In genomic region chr11:83046626-83047172, GRCh38 we compare ENCODE assay signal across 17 cellular contexts. TPM values are rescaled to one million over a fixed set of nuclear protein-coding genes. Genes with fewer than 3 reads are reported as not detected.
DNase-seq lines count a peak whose midpoint lies in the region; ATAC-seq and TF ChIP-seq lines count a peak whose summit lies in the region.
"Had no signal": no experiment of that assay in that cellular context is flagged by ENCODE, and none has a peak within 500 bp of the region (broad histone marks: within the 10 kb centered on the region; RNA-seq: fewer than 3 reads in every experiment).

No MANE protein-coding gene starts in this region.

- H3K4me3 ChIP-seq in adrenal gland: no peak overlapping the region
- H3K4me3 ChIP-seq: colonic mucosa, thyroid gland had no signal

- intact Hi-C loops in adrenal gland (cut with DNase I): loop anchor here in 1 of 2 donors (10.0 kb wide), 1 partner anchor 52 kb away; no protein-coding TSS in a partner anchor

- H3K27ac Mint-ChIP-seq in HFFc6: peak overlapping the region; percentile 9; the same call in 1 of the 2 replicates
- H3K27ac Mint-ChIP-seq in stimulated activated naive B cell treated with anti-CD40 and anti-IgM and Interleukin-4, amounts not matched to agents 10 μg/mL and 1 μg/mL and 100 μg/mL, for 72 hours: peak overlapping the region; percentile 73
- H3K27ac Mint-ChIP-seq: H9 had no signal

- H3K9me3 ChIP-seq in adrenal gland (replicated peaks in 1 of 3): no peaks in the 10 kb centered on the region
- H3K9me3 ChIP-seq: colonic mucosa, thyroid gland had no signal

- 0 out of 2 replicates have a peak, but pooled peaks cover 8% of the 10 kb centered on the region for H3K36me3 Mint-ChIP-seq in HFFc6 (ENCODE audit: low read depth)
- peaks cover 19 to 33% of the 10 kb centered on the region in 2 donors for H3K36me3 Mint-ChIP-seq in stimulated activated naive B cell treated with anti-CD40 and anti-IgM and Interleukin-4, amounts not matched to agents 10 μg/mL and 1 μg/mL and 100 μg/mL, for 72 hours

- H3K4me1 Mint-ChIP-seq in HFFc6 (ENCODE audit: low read depth): peaks cover 83% of the 10 kb centered on the region
- H3K4me1 Mint-ChIP-seq in stimulated activated naive B cell treated with anti-CD40 and anti-IgM and Interleukin-4, amounts not matched to agents 10 μg/mL and 1 μg/mL and 100 μg/mL, for 72 hours: peaks cover 34 to 89% of the 10 kb centered on the region in 2 donors

- H3K4me3 Mint-ChIP-seq in HFFc6: no peak overlapping the region
- no peak overlapping the region for H3K4me3 Mint-ChIP-seq in stimulated activated naive B cell treated with anti-CD40 and anti-IgM and Interleukin-4, amounts not matched to agents 10 μg/mL and 1 μg/mL and 100 μg/mL, for 72 hours
- H3K4me3 Mint-ChIP-seq: activated T-cell treated with anti-CD3 and anti-CD28 coated beads, Interleukin-2, amount 50 U/mL, for 4 hours; H9 had no signal

- DNase-seq in HFFc6 (no peak), adrenal gland (no peak), iris pigment epithelial cell (ENCODE audit: low read depth) (peak; percentile 48), pons (ENCODE audit: low spot score) (no peak), DMS114 treated with DMSO at 0.1 percent for 48 hours (lab: John Stamatoyannopoulos, UW; ENCODE audit: unreplicated experiment) (no peak)
- DNase-seq in stimulated activated naive B cell treated with anti-CD40 and anti-IgM and Interleukin-4, amounts not matched to agents 10 μg/mL and 1 μg/mL and 100 μg/mL, for 72 hours: no peak
- DNase-seq: activated CD4-positive, alpha-beta T cell treated with anti-CD3 and anti-CD28 coated beads, Interleukin-2, amount 50 U/mL, for 1 hour; activated T-cell treated with anti-CD3 and anti-CD28 coated beads, Interleukin-2, amount 50 U/mL, for 4 hours; colonic mucosa; DMS79; H9; NCI-H1694 treated with DMSO at 0.1 percent for 48 hours; NCI-H524 treated with DMSO at 0.1 percent for 48 hours; stimulated activated CD4-positive, alpha-beta T cell treated with anti-CD3 and anti-CD28 coated beads, Interleukin-15, amount 100 ng/mL, for 24 hours; thyroid gland had no signal

- no peaks in the 10 kb centered on the region for H3K9me3 Mint-ChIP-seq in HFFc6
- H3K9me3 Mint-ChIP-seq in stimulated activated naive B cell treated with anti-CD40 and anti-IgM and Interleukin-4, amounts not matched to agents 10 μg/mL and 1 μg/mL and 100 μg/mL, for 72 hours: peaks cover 1 to 3% of the 10 kb centered on the region in 2 donors
- H3K9me3 Mint-ChIP-seq: H9 had no signal

- H3K27me3 ChIP-seq in adrenal gland: no peaks in the 10 kb centered on the region
- H3K27me3 ChIP-seq: colonic mucosa, thyroid gland had no signal

- ATAC-seq in stimulated activated naive B cell treated with anti-CD40 and anti-IgM and Interleukin-4, amounts not matched to agents 10 μg/mL and 1 μg/mL and 100 μg/mL, for 72 hours (replicated peaks): no peak
- no peak for ATAC-seq in GM18858 (IDR thresholded peaks at IDR 0.05; ENCODE audit: unreplicated experiment)
- ATAC-seq: activated T-cell treated with anti-CD3 and anti-CD28 coated beads, Interleukin-2, amount 50 U/mL, for 4 hours had no signal

- TF ChIP-seq POLR2A in adrenal gland (IDR thresholded peaks at IDR 0.05): no peak

- H3K27me3 Mint-ChIP-seq in HFFc6 (ENCODE audit: insufficient read depth): no peaks in the 10 kb centered on the region; the same call in 1 of the 2 replicates
- H3K27me3 Mint-ChIP-seq in stimulated activated naive B cell treated with anti-CD40 and anti-IgM and Interleukin-4, amounts not matched to agents 10 μg/mL and 1 μg/mL and 100 μg/mL, for 72 hours: no peaks in the 10 kb centered on the region

- peak overlapping the region in 3 of 5 donors; percentile 17 to 45 (median 21) for H3K27ac ChIP-seq in adrenal gland
- H3K27ac ChIP-seq: C4-2B, colonic mucosa had no signal

- WGBS in adrenal gland, 4 donors: 62 to 69% (median 67%) methylated on average over 4 of the region's 4 CpGs

- H3K36me3 ChIP-seq in adrenal gland (replicated peaks in 1 of 2): no peaks in the 10 kb centered on the region
- H3K36me3 ChIP-seq: colonic mucosa, thyroid gland had no signal

- TF ChIP-seq CTCF in HFFc6 (IDR thresholded peaks at IDR 0.05) (no peak), adrenal gland (IDR thresholded peaks at IDR 0.05) (no peak)

- peaks cover 30 to 44% of the 10 kb centered on the region in 2 donors for H3K4me1 ChIP-seq in adrenal gland (replicated peaks in 1 of 2)
- H3K4me1 ChIP-seq: colonic mucosa had no signal

RNA-seq across cellular contexts. Expression of gene RAB30, which starts 25.0 kb away (rescaled TPM):
- 10 to 100 TPM; 17.6 to 22.2 (median 19.4) TPM for total RNA-seq in HFFc6 (2021; fragmentation: NEBNext Ultra II Directional; extraction: Animal tissue kit (Norgen Biotek cat#: 25700))
- total RNA-seq in adrenal gland: 10 to 100 TPM; 24.5 to 69.4 (median 43.1) TPM
- polyA plus RNA-seq in adrenal gland: 10 to 100 TPM in 1 of 3 donors, 1 to 10 TPM in 2; 5.1 to 55.4 (median 5.4) TPM
